In the genomic region with DNA sequence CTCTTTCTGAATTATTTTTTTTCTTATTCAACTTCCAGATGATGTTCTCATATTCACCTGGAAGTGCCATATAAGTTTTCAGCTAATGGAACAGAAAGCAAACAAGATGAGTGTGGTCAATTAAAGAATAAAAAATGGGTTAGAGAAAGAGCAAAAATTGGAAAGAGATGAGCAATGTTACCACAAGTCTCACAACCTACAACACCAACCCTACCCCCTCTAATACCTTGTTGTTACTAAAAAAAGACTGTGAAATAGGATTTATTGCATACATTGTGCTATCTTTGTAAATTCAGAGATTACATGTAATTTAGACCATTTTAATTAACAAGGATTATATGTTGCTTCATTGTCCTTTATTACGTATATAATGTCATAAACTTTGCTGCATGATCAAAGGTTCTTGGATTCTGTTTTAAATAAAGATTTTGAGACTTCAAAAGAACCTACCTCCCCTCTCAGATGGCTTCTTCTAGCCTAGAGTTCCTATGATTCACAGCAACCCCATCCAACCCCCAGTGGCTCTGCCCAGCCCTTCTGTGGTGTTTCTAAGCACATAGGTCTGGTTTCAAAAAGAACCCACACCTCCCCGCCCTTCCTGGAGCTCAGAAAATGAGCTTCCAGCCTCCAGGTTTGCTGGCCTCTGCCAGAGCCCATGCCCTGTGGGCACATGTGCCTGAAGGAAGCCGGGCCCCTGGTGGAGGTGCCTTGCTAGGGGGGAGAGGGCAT, we compare ENCODE assay signal across 17 cellular contexts. TPM values are rescaled to one million over a fixed set of nuclear protein-coding genes. Genes with fewer than 3 reads are reported as not detected.
DNase-seq lines count a peak whose midpoint lies in the region; ATAC-seq and TF ChIP-seq lines count a peak whose summit lies in the region.
"Had no signal": no experiment of that assay in that cellular context is flagged by ENCODE, and none has a peak within 500 bp of the region (broad histone marks: within the 10 kb centered on the region; RNA-seq: fewer than 3 reads in every experiment).

No MANE protein-coding gene starts in this region.

- no peaks in the 10 kb centered on the region for H3K36me3 ChIP-seq in trophoblast cell (ENCODE audit: control insufficient read depth in 1 of 2, insufficient read depth in 2 of 2, low read length in 2 of 2)
- no peaks in the 10 kb centered on the region for H3K36me3 ChIP-seq in H7 (replicated peaks; ENCODE audit: control insufficient read depth, insufficient read depth, low read length)
- H3K36me3 ChIP-seq: brain microvascular endothelial cell, upper lobe of right lung had no signal

- no peak overlapping the region for H4K12ac ChIP-seq in trophoblast cell (ENCODE audit: low read depth, low read length)

- DNase-seq in activated CD4-positive, alpha-beta T cell treated with anti-CD3 and anti-CD28 coated beads, Interleukin-2, amount 10 ng/mL, durations not matched to agents 24 days and 14 days, result peak; percentile 78
- DNase-seq in activated CD4-positive, alpha-beta T cell treated with anti-CD3 and anti-CD28 coated beads for 1 hour, result no peak
- DNase-seq in NCI-H69 (lab: John Stamatoyannopoulos, UW), result peak; percentile 30
- DNase-seq in trophoblast cell, result peak in 1 of 2 donors; percentile 19
- no peak for DNase-seq in omental fat pad (ENCODE audit: low spot score)
- no peak for DNase-seq in H7
- DNase-seq in mucosa of gallbladder (ENCODE audit: low spot score), result no peak
- DNase-seq: brain microvascular endothelial cell; kidney glomerular epithelial cell; NCI-H2171 treated with DMSO at 0.1 percent for 48 hours; NCI-H524 treated with DMSO at 0.1 percent for 48 hours; stimulated activated CD4-positive, alpha-beta T cell treated with anti-CD3 and anti-CD28 coated beads, Interleukin-4, amount 100 ng/mL, for 24 hours; T1000; upper lobe of right lung had no signal

- no CpG with 5 or more reads among the region's 3 CpGs for WGBS in trophoblast cell (ENCODE audit: extremely low coverage, insufficient coverage, insufficient read length)

- peak; percentile 65 for ATAC-seq in activated T-helper 17 cell treated with anti-CD3 and anti-CD28 coated beads, Interleukin-2, amount 50 U/mL, for 72 hours (replicated peaks)
- ATAC-seq in omental fat pad (ENCODE audit: low FRiP score), result no peak
- ATAC-seq: activated CD4-positive, CD25-positive, alpha-beta regulatory T cell treated with anti-CD3 and anti-CD28 coated beads, Interleukin-2, amount 50 U/mL, for 24 hours; upper lobe of right lung had no signal

- H2AK5ac ChIP-seq in trophoblast cell (ENCODE audit: low read length), result no peak overlapping the region

- H3K4me2 ChIP-seq in trophoblast cell (ENCODE audit: low read length), result no peak overlapping the region

- H3K9me3 ChIP-seq in trophoblast cell (ENCODE audit: insufficient read depth, low read depth, low read length), result no peaks in the 10 kb centered on the region
- H3K9me3 ChIP-seq: upper lobe of right lung had no signal

- no peak overlapping the region for H2BK120ac ChIP-seq in trophoblast cell (ENCODE audit: insufficient read depth, low read length, poor library complexity)

- no peak overlapping the region for H3K23ac ChIP-seq in trophoblast cell (ENCODE audit: low read length)

- H3K27me3 Mint-ChIP-seq in activated CD4-positive, alpha-beta T cell treated with anti-CD3 and anti-CD28 coated beads, Interleukin-2, amount 10 ng/mL, durations not matched to agents 24 days and 14 days, result peaks cover 6% of the 10 kb centered on the region
- no peaks in the 10 kb centered on the region for H3K27me3 Mint-ChIP-seq in activated T-helper 17 cell treated with anti-CD3 and anti-CD28 coated beads, Interleukin-2, amount 50 U/mL, for 72 hours
- H3K27me3 Mint-ChIP-seq: B cell had no signal

- no peak overlapping the region for H3K9ac ChIP-seq in trophoblast cell (ENCODE audit: low read length)

- H3K4me3 ChIP-seq in trophoblast cell (ENCODE audit: low read depth, low read length) (no peak overlapping the region), H7 (ENCODE audit: insufficient read depth, low read depth, low read length) (no peak overlapping the region)
- H3K4me3 ChIP-seq: upper lobe of right lung had no signal

- H2BK5ac ChIP-seq in trophoblast cell (ENCODE audit: low read depth, low read length, poor library complexity), result no peak overlapping the region

- H3K79me1 ChIP-seq in trophoblast cell (ENCODE audit: low read length), result peaks cover 2% of the 10 kb centered on the region

- H3K4ac ChIP-seq in trophoblast cell (ENCODE audit: low read depth, low read length), result no peak overlapping the region

- H3K79me2 ChIP-seq in trophoblast cell (ENCODE audit: control insufficient read depth, insufficient read depth, low read length, poor library complexity), result no peaks in the 10 kb centered on the region

- H3K18ac ChIP-seq in trophoblast cell (ENCODE audit: low read length), result peak overlapping the region; percentile 18

- no peaks in the 10 kb centered on the region for H3K9me3 Mint-ChIP-seq in activated CD4-positive, alpha-beta T cell treated with anti-CD3 and anti-CD28 coated beads, Interleukin-2, amount 10 ng/mL, durations not matched to agents 24 days and 14 days
- H3K9me3 Mint-ChIP-seq in activated T-helper 17 cell treated with anti-CD3 and anti-CD28 coated beads, Interleukin-2, amount 50 U/mL, for 72 hours, result no peaks in the 10 kb centered on the region

- H3K27ac ChIP-seq in trophoblast cell (ENCODE audit: low read depth, low read length), result no peak overlapping the region
- H3K27ac ChIP-seq: brain microvascular endothelial cell, upper lobe of right lung had no signal

- peaks cover 2 to 5% of the 10 kb centered on the region in 2 experiments for H3K4me1 ChIP-seq in trophoblast cell (ENCODE audit: control insufficient read depth in 1 of 2, insufficient read depth in 2 of 2, low read length in 2 of 2)
- H3K4me1 ChIP-seq: upper lobe of right lung had no signal

- peaks cover 21% of the 10 kb centered on the region for H3K4me1 Mint-ChIP-seq in activated CD4-positive, alpha-beta T cell treated with anti-CD3 and anti-CD28 coated beads, Interleukin-2, amount 10 ng/mL, durations not matched to agents 24 days and 14 days
- no peaks in the 10 kb centered on the region for H3K4me1 Mint-ChIP-seq in activated T-helper 17 cell treated with anti-CD3 and anti-CD28 coated beads, Interleukin-2, amount 50 U/mL, for 72 hours

- H2AFZ ChIP-seq in trophoblast cell (ENCODE audit: insufficient read depth, low read length, poor library complexity), result no peak overlapping the region

- H3K27me3 ChIP-seq in trophoblast cell (ENCODE audit: insufficient read depth, low read length), result no peaks in the 10 kb centered on the region
- no peaks in the 10 kb centered on the region; the same call in 1 of the 2 replicates for H3K27me3 ChIP-seq in H7 (ENCODE audit: control insufficient read depth, insufficient read depth, low read length)
- H3K27me3 ChIP-seq: brain microvascular endothelial cell, upper lobe of right lung had no signal

- H4K91ac ChIP-seq in trophoblast cell (ENCODE audit: low read depth, low read length), result no peak overlapping the region

- H3K4me3 Mint-ChIP-seq in activated CD4-positive, alpha-beta T cell treated with anti-CD3 and anti-CD28 coated beads, Interleukin-2, amount 10 ng/mL, durations not matched to agents 24 days and 14 days, result peak overlapping the region; percentile 22
- H3K4me3 Mint-ChIP-seq in activated T-helper 17 cell treated with anti-CD3 and anti-CD28 coated beads, Interleukin-2, amount 50 U/mL, for 72 hours, result no peak overlapping the region
- H3K4me3 Mint-ChIP-seq: B cell had no signal

- peak overlapping the region; percentile 42 for H3K27ac Mint-ChIP-seq in activated CD4-positive, alpha-beta T cell treated with anti-CD3 and anti-CD28 coated beads, Interleukin-2, amount 10 ng/mL, durations not matched to agents 24 days and 14 days
- H3K27ac Mint-ChIP-seq in activated T-helper 17 cell treated with anti-CD3 and anti-CD28 coated beads, Interleukin-2, amount 50 U/mL, for 72 hours, result no peak overlapping the region
- H3K27ac Mint-ChIP-seq: B cell had no signal

- intact Hi-C loops in activated CD4-positive, alpha-beta T cell treated with anti-CD3 and anti-CD28 coated beads, Interleukin-2, amount 10 ng/mL, durations not matched to agents 24 days and 14 days (cut with micrococcal nuclease), result no loop called here

- no peaks in the 10 kb centered on the region for H3K36me3 Mint-ChIP-seq in activated CD4-positive, alpha-beta T cell treated with anti-CD3 and anti-CD28 coated beads, Interleukin-2, amount 10 ng/mL, durations not matched to agents 24 days and 14 days (ENCODE audit: low read depth)
- no peaks in the 10 kb centered on the region for H3K36me3 Mint-ChIP-seq in activated T-helper 17 cell treated with anti-CD3 and anti-CD28 coated beads, Interleukin-2, amount 50 U/mL, for 72 hours (ENCODE audit: low read depth)

- no peak for TF ChIP-seq CTCF in omental fat pad (IDR thresholded peaks at IDR 0.05)

- H4K8ac ChIP-seq in trophoblast cell (ENCODE audit: low read depth, low read length), result peak overlapping the region; percentile 35

- H3K14ac ChIP-seq in trophoblast cell (ENCODE audit: low read length), result peak overlapping the region; percentile 65

- H2BK12ac ChIP-seq in trophoblast cell (ENCODE audit: low read length), result peak overlapping the region; percentile 15

RNA-seq across cellular contexts. Expression of gene LGALSL, which starts 24.7 kb away (rescaled TPM):
- 1.4 and 2.8 TPM in 2 replicates for total RNA-seq in activated CD4-positive, alpha-beta T cell treated with anti-CD3 and anti-CD28 coated beads, Interleukin-2, amount 10 ng/mL, durations not matched to agents 24 days and 14 days
- total RNA-seq in activated T-helper 17 cell treated with anti-CD3 and anti-CD28 coated beads, Interleukin-2, amount 50 U/mL, for 72 hours, result 1 to 10 TPM; 1.4 to 2.2 TPM
- polyA plus RNA-seq in trophoblast cell (2013), result 59.7 and 67.5 TPM in 2 replicates
- total RNA-seq in omental fat pad, result 10 to 100 TPM in 2 of 4 donors, 1 to 10 TPM in 2; 7.8 to 15.9 (median 9.3) TPM
- total RNA-seq in H7 (2014; rRNA removed; shearing (Covaris generic)), result 12.0 and 12.1 TPM in 2 replicates
- 19.9 TPM for total RNA-seq in mucosa of gallbladder

RNA-seq across cellular contexts. Expression of gene AFTPH, which starts 45.5 kb away (rescaled TPM):
- total RNA-seq in activated CD4-positive, alpha-beta T cell treated with anti-CD3 and anti-CD28 coated beads, Interleukin-2, amount 10 ng/mL, durations not matched to agents 24 days and 14 days, result 39.1 and 39.6 TPM in 2 replicates
- total RNA-seq in activated T-helper 17 cell treated with anti-CD3 and anti-CD28 coated beads, Interleukin-2, amount 50 U/mL, for 72 hours, result 10 to 100 TPM; 32.3 to 49.8 TPM
- 21.9 and 23.3 TPM in 2 replicates for polyA plus RNA-seq in trophoblast cell (2013)
- total RNA-seq in omental fat pad (10 to 100 TPM; 23.0 to 35.5 (median 27.7) TPM), mucosa of gallbladder (62.4 TPM)
- 10.6 and 15.0 TPM in 2 replicates for total RNA-seq in H7 (2014; rRNA removed; shearing (Covaris generic))

Comparison
In these comparisons a context has a peak if more than half of its experiments do, and no peak if none do; other contexts are left out.
1. DNase-seq: peak in activated CD4-positive, alpha-beta T cell treated with anti-CD3 and anti-CD28 coated beads, Interleukin-2, amount 10 ng/mL, durations not matched to agents 24 days and 14 days (single experiment) and NCI-H69 (single experiment); none in activated CD4-positive, alpha-beta T cell treated with anti-CD3 and anti-CD28 coated beads for 1 hour (single experiment), omental fat pad (single experiment), H7 (single experiment) and mucosa of gallbladder (single experiment).